20 cellular contexts compared by ENCODE assay signal in the genomic region with DNA sequence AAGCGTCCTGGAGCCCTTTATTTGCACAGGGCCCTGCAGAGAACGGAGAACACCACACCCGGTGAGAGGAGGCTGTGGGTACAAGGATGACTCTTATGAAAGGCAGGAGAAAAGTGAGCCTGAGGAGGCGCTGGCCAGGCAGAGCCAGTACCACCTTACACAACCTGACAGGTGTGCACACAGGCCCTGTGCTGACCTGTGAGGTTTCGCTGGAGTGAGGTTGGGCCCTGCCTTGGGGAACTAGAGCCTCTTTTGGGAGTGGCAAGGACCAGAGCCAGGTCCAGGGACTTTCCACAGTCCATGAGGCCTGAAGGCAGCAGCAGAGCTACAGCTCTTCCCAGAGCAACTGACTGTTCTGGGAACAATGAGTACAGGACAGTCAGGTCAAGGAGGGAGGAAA. TPM values are rescaled to one million over a fixed set of nuclear protein-coding genes. Genes with fewer than 3 reads are reported as not detected.
DNase-seq lines count a peak whose midpoint lies in the region; ATAC-seq and TF ChIP-seq lines count a peak whose summit lies in the region.
"Had no signal": no experiment of that assay in that cellular context is flagged by ENCODE, and none has a peak within 500 bp of the region (broad histone marks: within the 10 kb centered on the region; RNA-seq: fewer than 3 reads in every experiment).

No MANE protein-coding gene starts in this region.

- H3K27ac Mint-ChIP-seq in activated naive CD8-positive, alpha-beta T cell treated with anti-CD3 and anti-CD28 coated beads, Interleukin-2, amount 10 ng/mL, durations not matched to agents 7 days and 5 days, result peak overlapping the region; percentile 21
- no peak overlapping the region for H3K27ac Mint-ChIP-seq in activated naive CD8-positive, alpha-beta T cell treated with anti-CD3 and anti-CD28 coated beads for 36 hours
- H3K27ac Mint-ChIP-seq in WTC11, result peak overlapping the region; percentile 69; the same call in 1 of the 2 replicates
- H3K27ac Mint-ChIP-seq: activated CD8-positive, alpha-beta T cell treated with anti-CD3 and anti-CD28 coated beads for 36 hours; activated naive CD8-positive, alpha-beta T cell; CD4-positive, alpha-beta memory T cell had no signal

- peaks cover 15% of the 10 kb centered on the region for H3K4me1 Mint-ChIP-seq in activated naive CD8-positive, alpha-beta T cell treated with anti-CD3 and anti-CD28 coated beads, Interleukin-2, amount 10 ng/mL, durations not matched to agents 7 days and 5 days
- H3K4me1 Mint-ChIP-seq in activated naive CD8-positive, alpha-beta T cell treated with anti-CD3 and anti-CD28 coated beads for 36 hours, result peaks cover 15% of the 10 kb centered on the region
- peaks cover 13% of the 10 kb centered on the region for H3K4me1 Mint-ChIP-seq in WTC11

- POLR2A ChIA-PET in activated naive CD8-positive, alpha-beta T cell treated with anti-CD3 and anti-CD28 coated beads, Interleukin-2, amount 10 ng/mL, durations not matched to agents 7 days and 5 days (lab: Charles Lee), result no interaction called here
- POLR2A ChIA-PET in WTC11 (lab: Charles Lee), result no interaction called here

- H3K36me3 Mint-ChIP-seq in activated naive CD8-positive, alpha-beta T cell treated with anti-CD3 and anti-CD28 coated beads, Interleukin-2, amount 10 ng/mL, durations not matched to agents 7 days and 5 days, result peaks cover 13% of the 10 kb centered on the region
- peaks cover 18% of the 10 kb centered on the region for H3K36me3 Mint-ChIP-seq in activated naive CD8-positive, alpha-beta T cell treated with anti-CD3 and anti-CD28 coated beads for 36 hours
- H3K36me3 Mint-ChIP-seq in WTC11, result peaks cover 10% of the 10 kb centered on the region

- DNase-seq in activated naive CD8-positive, alpha-beta T cell treated with anti-CD3 and anti-CD28 coated beads, Interleukin-2, amount 10 ng/mL, durations not matched to agents 7 days and 5 days, result no peak
- DNase-seq in activated naive CD8-positive, alpha-beta T cell treated with anti-CD3 and anti-CD28 coated beads for 36 hours, result no peak
- DNase-seq in WTC11 (ENCODE audit: low spot score) (no peak), left lobe of liver (ENCODE audit: low spot score) (no peak), cerebellar cortex (ENCODE audit: low spot score) (no peak), mesenteric fat pad (ENCODE audit: low spot score) (no peak), inferior parietal cortex (ENCODE audit: extremely low spot score) (no peak)
- DNase-seq: activated CD8-positive, alpha-beta T cell treated with anti-CD3 and anti-CD28 coated beads for 36 hours; activated T-cell treated with anti-CD3 and anti-CD28 coated beads, Interleukin-2, amount 50 U/mL, for 48 hours; CD4-positive, alpha-beta memory T cell; heart left ventricle; islet precursor cell; midbrain; NCI-H187 treated with DMSO at 0.1 percent for 48 hours; NK-92 treated with Interleukin-12 subunit alpha and Interleukin-12 subunit beta, amount 100 ng/mL, for 24 hours; stimulated activated CD4-positive, alpha-beta T cell treated with anti-CD3 and anti-CD28 coated beads, Interleukin-15, amount 100 ng/mL, for 24 hours; stimulated activated naive CD4-positive, alpha-beta T cell; WERI-Rb-1 had no signal

- ATAC-seq in activated naive CD8-positive, alpha-beta T cell treated with anti-CD3 and anti-CD28 coated beads, Interleukin-2, amount 10 ng/mL, durations not matched to agents 7 days and 5 days (ENCODE audit: low read depth), result no peak
- ATAC-seq in WTC11, result no peak
- ATAC-seq in left lobe of liver, result peak; percentile 19
- no peak for ATAC-seq in GM18909 (IDR thresholded peaks at IDR 0.05; ENCODE audit: poor library complexity, unreplicated experiment)
- ATAC-seq: activated CD8-positive, alpha-beta T cell treated with anti-CD3 and anti-CD28 coated beads for 36 hours; heart left ventricle had no signal

- no peak for TF ChIP-seq CTCF in WTC11 (IDR thresholded peaks at IDR 0.05)

- CTCF ChIA-PET in WTC11 (lab: Charles Lee), result no interaction called here

- H3K27me3 Mint-ChIP-seq in activated naive CD8-positive, alpha-beta T cell treated with anti-CD3 and anti-CD28 coated beads, Interleukin-2, amount 10 ng/mL, durations not matched to agents 7 days and 5 days, result no peaks in the 10 kb centered on the region
- H3K27me3 Mint-ChIP-seq in activated naive CD8-positive, alpha-beta T cell treated with anti-CD3 and anti-CD28 coated beads for 36 hours, result no peaks in the 10 kb centered on the region
- H3K27me3 Mint-ChIP-seq in WTC11 (ENCODE audit: low read depth), result no peaks in the 10 kb centered on the region
- H3K27me3 Mint-ChIP-seq: activated CD8-positive, alpha-beta T cell treated with anti-CD3 and anti-CD28 coated beads for 36 hours; activated naive CD8-positive, alpha-beta T cell; CD4-positive, alpha-beta memory T cell had no signal

- no peak overlapping the region for H3K4me3 Mint-ChIP-seq in activated naive CD8-positive, alpha-beta T cell treated with anti-CD3 and anti-CD28 coated beads, Interleukin-2, amount 10 ng/mL, durations not matched to agents 7 days and 5 days
- H3K4me3 Mint-ChIP-seq in activated naive CD8-positive, alpha-beta T cell treated with anti-CD3 and anti-CD28 coated beads for 36 hours, result no peak overlapping the region
- no peak overlapping the region for H3K4me3 Mint-ChIP-seq in WTC11
- H3K4me3 Mint-ChIP-seq: activated CD8-positive, alpha-beta T cell treated with anti-CD3 and anti-CD28 coated beads for 36 hours; activated naive CD8-positive, alpha-beta T cell; CD4-positive, alpha-beta memory T cell had no signal

- H3K9me3 Mint-ChIP-seq in activated naive CD8-positive, alpha-beta T cell treated with anti-CD3 and anti-CD28 coated beads, Interleukin-2, amount 10 ng/mL, durations not matched to agents 7 days and 5 days, result no peaks in the 10 kb centered on the region
- H3K9me3 Mint-ChIP-seq in activated naive CD8-positive, alpha-beta T cell treated with anti-CD3 and anti-CD28 coated beads for 36 hours, result no peaks in the 10 kb centered on the region
- no peaks in the 10 kb centered on the region for H3K9me3 Mint-ChIP-seq in WTC11
- H3K9me3 Mint-ChIP-seq: activated CD8-positive, alpha-beta T cell treated with anti-CD3 and anti-CD28 coated beads for 36 hours; CD4-positive, alpha-beta memory T cell had no signal

TF ChIP-seq in WTC11, 78 proteins besides CTCF, POLR2A, EP300 and RAD21 (continues in another document):
- no peak for TF ChIP-seq SMAD3 (CRISPR knock-in tag; IDR thresholded peaks at IDR 0.05; ENCODE audit: borderline replicate concordance)
- TF ChIP-seq, protein P1, sequence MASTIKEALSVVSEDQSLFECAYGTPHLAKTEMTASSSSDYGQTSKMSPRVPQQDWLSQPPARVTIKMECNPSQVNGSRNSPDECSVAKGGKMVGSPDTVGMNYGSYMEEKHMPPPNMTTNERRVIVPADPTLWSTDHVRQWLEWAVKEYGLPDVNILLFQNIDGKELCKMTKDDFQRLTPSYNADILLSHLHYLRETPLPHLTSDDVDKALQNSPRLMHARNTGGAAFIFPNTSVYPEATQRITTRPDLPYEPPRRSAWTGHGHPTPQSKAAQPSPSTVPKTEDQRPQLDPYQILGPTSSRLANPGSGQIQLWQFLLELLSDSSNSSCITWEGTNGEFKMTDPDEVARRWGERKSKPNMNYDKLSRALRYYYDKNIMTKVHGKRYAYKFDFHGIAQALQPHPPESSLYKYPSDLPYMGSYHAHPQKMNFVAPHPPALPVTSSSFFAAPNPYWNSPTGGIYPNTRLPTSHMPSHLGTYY (CRISPR knock-in tag; IDR thresholded peaks at IDR 0.05), result no peak
- no peak for TF ChIP-seq TEAD4 (CRISPR knock-in tag; IDR thresholded peaks at IDR 0.05)
- TF ChIP-seq, protein P2, sequence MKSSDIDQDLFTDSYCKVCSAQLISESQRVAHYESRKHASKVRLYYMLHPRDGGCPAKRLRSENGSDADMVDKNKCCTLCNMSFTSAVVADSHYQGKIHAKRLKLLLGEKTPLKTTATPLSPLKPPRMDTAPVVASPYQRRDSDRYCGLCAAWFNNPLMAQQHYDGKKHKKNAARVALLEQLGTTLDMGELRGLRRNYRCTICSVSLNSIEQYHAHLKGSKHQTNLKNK (CRISPR knock-in tag; IDR thresholded peaks at IDR 0.05), result no peak
- TF ChIP-seq ZNF423 (CRISPR knock-in tag; IDR thresholded peaks at IDR 0.05), result no peak
- no peak for TF ChIP-seq FOXJ3 (CRISPR knock-in tag; IDR thresholded peaks at IDR 0.05; ENCODE audit: borderline replicate concordance)
- TF ChIP-seq JUN (CRISPR knock-in tag; IDR thresholded peaks at IDR 0.05), result no peak
- TF ChIP-seq ZNF219 (CRISPR knock-in tag; IDR thresholded peaks at IDR 0.05; ENCODE audit: borderline replicate concordance), result no peak
- TF ChIP-seq, protein P3, sequence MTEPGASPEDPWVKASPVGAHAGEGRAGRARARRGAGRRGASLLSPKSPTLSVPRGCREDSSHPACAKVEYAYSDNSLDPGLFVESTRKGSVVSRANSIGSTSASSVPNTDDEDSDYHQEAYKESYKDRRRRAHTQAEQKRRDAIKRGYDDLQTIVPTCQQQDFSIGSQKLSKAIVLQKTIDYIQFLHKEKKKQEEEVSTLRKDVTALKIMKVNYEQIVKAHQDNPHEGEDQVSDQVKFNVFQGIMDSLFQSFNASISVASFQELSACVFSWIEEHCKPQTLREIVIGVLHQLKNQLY (CRISPR knock-in tag; IDR thresholded peaks at IDR 0.05), result no peak
- no peak for TF ChIP-seq IRF1 (CRISPR knock-in tag; IDR thresholded peaks at IDR 0.05)
- TF ChIP-seq HMGA2 (CRISPR knock-in tag; IDR thresholded peaks at IDR 0.05), result no peak

RNA-seq across cellular contexts. Expression of gene SRD5A1, which starts 3.1 kb away (rescaled TPM):
- total RNA-seq in activated naive CD8-positive, alpha-beta T cell treated with anti-CD3 and anti-CD28 coated beads, Interleukin-2, amount 10 ng/mL, durations not matched to agents 7 days and 5 days, result 10 to 100 TPM; 12.6 to 15.9 TPM
- 10 to 100 TPM; 14.1 to 14.3 TPM for total RNA-seq in activated naive CD8-positive, alpha-beta T cell treated with anti-CD3 and anti-CD28 coated beads for 36 hours
- total RNA-seq in WTC11 (2021) (36.9 to 42.6 TPM (median 41.6 TPM) in 3 replicates), left lobe of liver (35.1 TPM), mesenteric fat pad (3.8 TPM)

RNA-seq across cellular contexts. Expression of gene NSUN2, which starts 3.4 kb away (rescaled TPM):
- total RNA-seq in activated naive CD8-positive, alpha-beta T cell treated with anti-CD3 and anti-CD28 coated beads, Interleukin-2, amount 10 ng/mL, durations not matched to agents 7 days and 5 days, result 10 to 100 TPM; 75.0 to 78.2 TPM
- total RNA-seq in activated naive CD8-positive, alpha-beta T cell treated with anti-CD3 and anti-CD28 coated beads for 36 hours, result 100 to 1,000 TPM; 148 to 159 TPM
- 73.3 to 88.4 TPM (median 74.9 TPM) in 3 replicates for total RNA-seq in WTC11 (2021)
- total RNA-seq in left lobe of liver, result 26.4 TPM
- 42.8 TPM for total RNA-seq in mesenteric fat pad
